ENCODE assay signal across 24 cellular contexts in the genomic region with DNA sequence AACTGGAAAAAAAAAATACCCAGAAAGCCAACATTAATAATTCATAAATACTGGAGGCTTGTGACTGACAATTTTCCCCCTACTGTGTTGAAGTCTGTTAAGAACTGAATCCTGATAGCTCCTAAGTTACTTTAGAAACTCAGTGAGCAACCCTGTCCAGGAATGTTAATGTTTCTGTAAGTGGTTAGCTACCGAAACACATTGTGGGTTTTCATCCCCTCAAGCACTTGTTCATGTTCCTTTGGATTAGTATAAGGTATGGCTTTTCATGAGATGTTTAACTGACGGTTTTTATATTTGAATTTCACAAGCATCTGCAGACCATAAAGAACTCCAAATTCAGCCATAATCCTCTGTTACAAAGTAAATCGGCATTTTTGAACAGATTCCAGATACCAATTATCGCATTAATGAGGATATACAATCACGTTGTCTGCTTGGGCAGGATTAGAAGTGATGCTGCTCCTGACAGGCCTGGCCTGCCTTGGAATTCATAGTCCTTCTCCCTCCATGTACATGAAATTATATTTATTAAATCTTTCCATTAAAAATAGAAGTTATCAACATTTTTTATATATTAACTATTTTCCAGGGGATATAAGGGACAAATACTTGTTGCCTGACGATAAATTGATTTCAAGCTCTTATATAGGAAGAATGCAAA.
"Had no signal": no experiment of that assay in that cellular context is flagged by ENCODE, and none has a peak within 500 bp of the region (broad histone marks: within the 10 kb centered on the region; RNA-seq: fewer than 3 reads in every experiment).

No MANE protein-coding gene starts in this region.

- FAIRE-seq: bronchial epithelial cell, endothelial cell of umbilical vein, pancreas, urothelium cell line had no signal

- DNase-seq: activated CD4-positive, alpha-beta memory T cell treated with anti-CD3 and anti-CD28 coated beads, Interleukin-2, amount 10 ng/mL, durations not matched to agents 7 days and 5 days; activated CD4-positive, alpha-beta T cell treated with anti-CD3 and anti-CD28 coated beads for 48 hours; activated CD4-positive, CD25-positive, alpha-beta regulatory T cell; activated CD8-positive, alpha-beta memory T cell treated with anti-CD3 and anti-CD28 coated beads, Interleukin-2, amount 10 ng/mL, durations not matched to agents 7 days and 5 days; activated naive CD4-positive, alpha-beta T cell treated with Interleukin-2 at 50 U/mL for 16 hours; activated naive CD8-positive, alpha-beta T cell treated with anti-CD3 and anti-CD28 coated beads, Interleukin-2, amount 10 ng/mL, durations not matched to agents 7 days and 5 days; activated T-cell treated with anti-CD3 and anti-CD28 coated beads, Interleukin-2, amount 50 U/mL, for 1 hour; amygdala; effector CD8-positive, alpha-beta T cell; heart left ventricle; left ventricle myocardium superior; mucosa of descending colon; naive B cell; pancreas; stimulated activated naive CD8-positive, alpha-beta T cell treated with anti-CD3 and anti-CD28 coated beads, Interleukin-15, Interleukin-2, amounts not matched to agents 100 U/mL and 50 U/mL, for 24 hours; substantia nigra; T-helper 1 cell; T-helper 9 cell; tibial artery had no signal

- H3K4me1 Mint-ChIP-seq: activated CD4-positive, alpha-beta memory T cell treated with anti-CD3 and anti-CD28 coated beads, Interleukin-2, amount 10 ng/mL, durations not matched to agents 7 days and 5 days; activated CD8-positive, alpha-beta memory T cell treated with anti-CD3 and anti-CD28 coated beads, Interleukin-2, amount 10 ng/mL, durations not matched to agents 7 days and 5 days; activated naive CD8-positive, alpha-beta T cell treated with anti-CD3 and anti-CD28 coated beads, Interleukin-2, amount 10 ng/mL, durations not matched to agents 7 days and 5 days; activated T-helper 17 cell treated with anti-CD3 and anti-CD28 coated beads, Interleukin-2, amount 50 U/mL, for 72 hours; naive B cell had no signal

- H3K36me3 Mint-ChIP-seq: activated CD8-positive, alpha-beta memory T cell treated with anti-CD3 and anti-CD28 coated beads, Interleukin-2, amount 10 ng/mL, durations not matched to agents 7 days and 5 days; activated naive CD8-positive, alpha-beta T cell treated with anti-CD3 and anti-CD28 coated beads, Interleukin-2, amount 10 ng/mL, durations not matched to agents 7 days and 5 days; naive B cell had no signal

- H3K4me3 Mint-ChIP-seq: activated CD4-positive, alpha-beta memory T cell treated with anti-CD3 and anti-CD28 coated beads, Interleukin-2, amount 10 ng/mL, durations not matched to agents 7 days and 5 days; activated CD8-positive, alpha-beta memory T cell treated with anti-CD3 and anti-CD28 coated beads, Interleukin-2, amount 10 ng/mL, durations not matched to agents 7 days and 5 days; activated naive CD8-positive, alpha-beta T cell treated with anti-CD3 and anti-CD28 coated beads, Interleukin-2, amount 10 ng/mL, durations not matched to agents 7 days and 5 days; activated T-helper 17 cell treated with anti-CD3 and anti-CD28 coated beads, Interleukin-2, amount 50 U/mL, for 72 hours; naive B cell had no signal

- ATAC-seq: activated CD8-positive, alpha-beta memory T cell treated with anti-CD3 and anti-CD28 coated beads, Interleukin-2, amount 10 ng/mL, durations not matched to agents 7 days and 5 days; activated T-helper 17 cell treated with anti-CD3 and anti-CD28 coated beads, Interleukin-2, amount 50 U/mL, for 72 hours; gastroesophageal sphincter; heart left ventricle; left ventricle myocardium superior; mucosa of descending colon; pancreas; stimulated activated naive CD8-positive, alpha-beta T cell treated with anti-CD3 and anti-CD28 coated beads, Interleukin-15, Interleukin-2, amounts not matched to agents 100 U/mL and 50 U/mL, for 24 hours had no signal

- H3K9me3 Mint-ChIP-seq: activated CD4-positive, alpha-beta memory T cell treated with anti-CD3 and anti-CD28 coated beads, Interleukin-2, amount 10 ng/mL, durations not matched to agents 7 days and 5 days; activated T-helper 17 cell treated with anti-CD3 and anti-CD28 coated beads, Interleukin-2, amount 50 U/mL, for 72 hours had no signal

- H3K27ac Mint-ChIP-seq: activated CD4-positive, alpha-beta memory T cell treated with anti-CD3 and anti-CD28 coated beads, Interleukin-2, amount 10 ng/mL, durations not matched to agents 7 days and 5 days; activated CD8-positive, alpha-beta memory T cell treated with anti-CD3 and anti-CD28 coated beads, Interleukin-2, amount 10 ng/mL, durations not matched to agents 7 days and 5 days; activated naive CD8-positive, alpha-beta T cell treated with anti-CD3 and anti-CD28 coated beads, Interleukin-2, amount 10 ng/mL, durations not matched to agents 7 days and 5 days; activated T-helper 17 cell treated with anti-CD3 and anti-CD28 coated beads, Interleukin-2, amount 50 U/mL, for 72 hours; naive B cell had no signal
